Comparison of ENCODE assay signal across 30 cellular contexts in the genomic region with DNA sequence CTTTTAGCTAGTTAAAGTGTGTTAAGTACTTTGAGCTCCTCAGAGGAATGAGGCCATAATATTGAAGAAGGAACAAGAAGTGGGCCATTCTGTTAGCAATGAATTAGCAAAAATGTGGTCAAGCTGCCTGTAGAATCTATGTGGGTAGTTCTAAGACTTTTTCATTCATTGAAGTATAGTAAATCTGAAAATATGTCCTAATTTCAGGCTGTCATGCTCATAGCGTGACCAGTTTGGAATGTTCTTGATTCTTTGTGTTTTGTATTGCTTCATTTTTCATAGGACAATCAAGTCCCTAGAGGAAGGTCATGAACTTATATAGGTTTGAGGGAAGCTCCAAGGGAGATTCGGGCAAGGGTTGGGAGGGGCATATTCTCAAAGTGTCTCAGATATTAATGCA. TPM values are rescaled to one million over a fixed set of nuclear protein-coding genes. Genes with fewer than 3 reads are reported as not detected.
"Had no signal": no experiment of that assay in that cellular context is flagged by ENCODE, and none has a peak within 500 bp of the region (broad histone marks: within the 10 kb centered on the region; RNA-seq: fewer than 3 reads in every experiment).

No MANE protein-coding gene starts in this region.

- H3K36me3 ChIP-seq: cardiac muscle cell had no signal

- H3K4me3 ChIP-seq: ascending aorta, cardiac muscle cell had no signal

- H3K27ac ChIP-seq: ascending aorta, cardiac muscle cell, VCaP had no signal

- DNase-seq: activated B cell treated with CpG ODN at 0.5 μM for 24 hours; activated CD4-positive, alpha-beta memory T cell treated with anti-CD3 and anti-CD28 coated beads for 36 hours; activated CD4-positive, alpha-beta T cell treated with anti-CD3 and anti-CD28 coated beads for 48 hours; activated CD4-positive, alpha-beta T cell treated with anti-CD3 and anti-CD28 coated beads, Interleukin-2, amount 50 U/mL, for 1 hour; activated CD4-positive, alpha-beta T cell treated with anti-CD3 and anti-CD28 coated beads, Interleukin-2, amount 50 U/mL, for 4 hours; activated CD4-positive, CD25-positive, alpha-beta regulatory T cell treated with anti-CD3 and anti-CD28 coated beads, Interleukin-2, amount 50 U/mL, for 72 hours; activated CD8-positive, alpha-beta memory T cell treated with anti-CD3 and anti-CD28 coated beads, Interleukin-2, amount 50 U/mL, for 4 hours; activated CD8-positive, alpha-beta T cell treated with anti-CD3 and anti-CD28 coated beads for 36 hours; activated effector memory CD4-positive, alpha-beta T cell treated with anti-CD3 and anti-CD28 coated beads, Interleukin-2, amount 50 U/mL, for 16 hours; activated gamma-delta T cell treated with Interleukin-2 at 50 U/mL for 16 hours; activated naive CD4-positive, alpha-beta T cell; activated naive CD4-positive, alpha-beta T cell treated with anti-CD3 and anti-CD28 coated beads for 36 hours; activated naive CD4-positive, alpha-beta T cell treated with anti-CD3 and anti-CD28 coated beads, Interleukin-2, amount 50 U/mL, for 16 hours; activated naive CD8-positive, alpha-beta T cell treated with anti-CD3 and anti-CD28 coated beads for 36 hours; activated T-cell treated with anti-CD3 and anti-CD28 coated beads for 4 hours; activated T-cell treated with anti-CD3 and anti-CD28 coated beads, Interleukin-2, amount 50 U/mL, for 1 hour; activated T-cell treated with anti-CD3 and anti-CD28 coated beads, Interleukin-2, amount 50 U/mL, for 4 hours; activated T-cell treated with anti-CD3 and anti-CD28 coated beads, Interleukin-2, amount 50 U/mL, for 72 hours; amygdala; anterior cingulate cortex; caudate nucleus; SW 1271; T-helper 1 cell; T-helper 2 cell; T-helper 9 cell had no signal

- H3K4me1 ChIP-seq: ascending aorta had no signal

- H3K27me3 ChIP-seq: ascending aorta, cardiac muscle cell had no signal

- H3K9me3 ChIP-seq: ascending aorta had no signal

- FAIRE-seq: bronchial epithelial cell, TTC549 had no signal

RNA-seq across cellular contexts. Expression of gene ATP23, which starts 11.4 kb away (rescaled TPM):
- total RNA-seq: ascending aorta had no signal
